In the genomic region with DNA sequence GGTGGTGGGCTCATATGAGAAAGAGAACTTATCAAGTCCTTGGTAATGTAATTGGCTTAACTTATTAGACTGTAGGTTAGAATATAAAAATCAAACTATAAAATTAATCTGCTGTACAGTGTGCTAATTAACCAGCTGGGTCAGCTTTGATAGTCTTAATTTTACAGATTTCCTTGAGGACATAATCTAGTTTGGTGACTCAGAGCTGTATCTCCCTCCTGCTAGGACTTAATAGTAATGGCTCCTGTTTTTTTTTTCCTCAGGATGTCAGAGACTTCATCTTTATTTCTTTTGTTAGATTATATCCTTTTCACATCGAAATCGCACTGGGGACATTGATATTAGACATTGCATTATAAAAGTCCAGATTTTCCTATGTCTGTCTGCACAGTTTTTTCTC, we compare ENCODE assay signal across 17 cellular contexts.
DNase-seq lines count a peak whose midpoint lies in the region; ATAC-seq and TF ChIP-seq lines count a peak whose summit lies in the region.
"Had no signal": no experiment of that assay in that cellular context is flagged by ENCODE, and none has a peak within 500 bp of the region (broad histone marks: within the 10 kb centered on the region; RNA-seq: fewer than 3 reads in every experiment).

No MANE protein-coding gene starts in this region.

- no peaks in the 10 kb centered on the region for H3K4me1 ChIP-seq in smooth muscle cell (ENCODE audit: low read depth)

- DNase-seq in NCI-H1694 treated with DMSO at 0.1 percent for 48 hours (lab: John Stamatoyannopoulos, UW) (peak; percentile 36), NCI-H1694 (lab: John Stamatoyannopoulos, UW) (no peak), fibroblast of mammary gland (ENCODE audit: low read depth) (peak; percentile 18), smooth muscle cell (lab: John Stamatoyannopoulos, UW; ENCODE audit: unreplicated experiment) (no peak), KG1 (lab: John Stamatoyannopoulos, UW) (no peak)
- DNase-seq: CD8-positive, alpha-beta T cell; DMS79 treated with DMSO at 0.1 percent for 48 hours; KBM-7; NCI-H146; NCI-H2107; NCI-H748 treated with DMSO at 0.1 percent for 48 hours; PC-9 had no signal

- peak overlapping the region; percentile 33 for H3K4me2 ChIP-seq in smooth muscle cell
- H3K4me2 ChIP-seq: PC-9 had no signal

- ATAC-seq in SK-N-SH treated with all-trans-retinoic acid at 6 μM for 48 hours (peak; percentile 52; the same call in 1 of the 3 replicates), GM21529 (IDR thresholded peaks at IDR 0.05; ENCODE audit: unreplicated experiment) (no peak), GM18868 (IDR thresholded peaks at IDR 0.05; ENCODE audit: unreplicated experiment) (no peak)
- ATAC-seq: CD8-positive, alpha-beta T cell; HCT116 had no signal

- no peak overlapping the region for H3K9ac ChIP-seq in smooth muscle cell (ENCODE audit: low read depth)

- no peaks in the 10 kb centered on the region for H3K27me3 ChIP-seq in smooth muscle cell (ENCODE audit: low read depth)

- H3K36me3 ChIP-seq in smooth muscle cell (ENCODE audit: low read depth): no peaks in the 10 kb centered on the region

- TF ChIP-seq CTCF in fibroblast of mammary gland (conservative IDR thresholded peaks at IDR 0.05; ENCODE audit: control insufficient read depth, insufficient read depth, low read depth, low read length) (no peak), smooth muscle cell (IDR thresholded peaks at IDR 0.05; ENCODE audit: borderline replicate concordance, insufficient read depth, poor library complexity, severe bottlenecking) (no peak)

- H2AFZ ChIP-seq in smooth muscle cell (ENCODE audit: low read depth): no peak overlapping the region
- H2AFZ ChIP-seq: PC-9 had no signal

- WGBS in smooth muscle cell (ENCODE audit: low lambda C conversion rate): 83% methylated on average over 2 of the region's 2 CpGs

- H3K9me3 ChIP-seq in smooth muscle cell (replicated peaks; ENCODE audit: low read depth): no peaks in the 10 kb centered on the region

- H3K79me2 ChIP-seq in smooth muscle cell (ENCODE audit: low read depth): no peaks in the 10 kb centered on the region

- no peak overlapping the region for H3K27ac ChIP-seq in smooth muscle cell (ENCODE audit: low read depth)
- H3K27ac ChIP-seq: 22Rv1, PC-9 had no signal

- H3K4me3 ChIP-seq in fibroblast of mammary gland (ENCODE audit: control insufficient read depth, low read depth, low read length) (no peak overlapping the region), smooth muscle cell (no peak overlapping the region)
- H3K4me3 ChIP-seq: PC-9 had no signal

- H4K20me1 ChIP-seq in smooth muscle cell (ENCODE audit: low read depth): no peaks in the 10 kb centered on the region

- no peaks in the 10 kb centered on the region for H3F3A ChIP-seq in smooth muscle cell (ENCODE audit: low read depth)

TF ChIP-seq in SK-N-SH treated with all-trans-retinoic acid at 6 μM for 48 hours, 23 proteins besides CTCF, POLR2A, EP300 and RAD21:
- TF ChIP-seq CSDC2 (CRISPR knock-in tag; IDR thresholded peaks at IDR 0.05) (no peak), ZC3H10 (CRISPR knock-in tag; IDR thresholded peaks at IDR 0.05) (no peak), ZNF565 (CRISPR knock-in tag; conservative IDR thresholded peaks at IDR 0.05; ENCODE audit: low read depth) (no peak)

Comparison
In these comparisons a context has a peak if more than half of its experiments do, and no peak if none do; other contexts are left out.
1. DNase-seq: peak in NCI-H1694 treated with DMSO at 0.1 percent for 48 hours (single experiment) and fibroblast of mammary gland (single experiment); none in NCI-H1694 (single experiment), smooth muscle cell (single experiment) and KG1 (single experiment).